In genomic region chr4:165328101-165328425, GRCh38 we compare ENCODE assay signal across 8 cellular contexts. TPM values are rescaled to one million over a fixed set of nuclear protein-coding genes. Genes with fewer than 3 reads are reported as not detected.
DNase-seq lines count a peak whose midpoint lies in the region; ATAC-seq and TF ChIP-seq lines count a peak whose summit lies in the region.

No MANE protein-coding gene starts in this region.

- H3K4me1 ChIP-seq in Loucy (ENCODE audit: insufficient read depth, low read length, poor library complexity, severe bottlenecking) (peaks cover 51% of the 10 kb centered on the region), prostate gland (replicated peaks) (no peaks in the 10 kb centered on the region)

- peaks cover 64% of the 10 kb centered on the region for H3K79me2 ChIP-seq in Loucy (ENCODE audit: insufficient read depth, low read length)

- peak overlapping the region; percentile 95 for H3K9ac ChIP-seq in Loucy (ENCODE audit: low read depth, low read length, poor library complexity, severe bottlenecking)

- TF ChIP-seq CTCF in GM12864 (IDR thresholded peaks at IDR 0.05; ENCODE audit: low read depth, low read length, missing control alignments) = no peak
- no peak for TF ChIP-seq CTCF in Loucy (conservative IDR thresholded peaks at IDR 0.05; ENCODE audit: low read length)
- no peak for TF ChIP-seq CTCF in epithelial cell of esophagus (IDR thresholded peaks at IDR 0.05; ENCODE audit: insufficient read depth, low read depth, low read length, missing control alignments)
- no peak for TF ChIP-seq CTCF in prostate gland (IDR thresholded peaks at IDR 0.05)

- ATAC-seq in HG02642 (IDR thresholded peaks at IDR 0.05; ENCODE audit: poor library complexity, unreplicated experiment) = no peak

- H3K27ac ChIP-seq in prostate gland = peak overlapping the region; percentile 91 to 92

- intact Hi-C loops in prostate gland (cut with DNase I) = no loop called here

- H3F3A ChIP-seq in Loucy (ENCODE audit: low read depth) = no peaks in the 10 kb centered on the region

- H2AFZ ChIP-seq in Loucy (ENCODE audit: low read length) = peak overlapping the region; percentile 70

- WGBS in prostate gland = 2% methylated on average over 7 of the region's 7 CpGs

- H3K36me3 ChIP-seq in Loucy (ENCODE audit: insufficient read depth, low read length) (no peaks in the 10 kb centered on the region; the same call in 1 of the 2 replicates), prostate gland (no peaks in the 10 kb centered on the region)

- H3K27me3 ChIP-seq in Loucy (ENCODE audit: insufficient read depth, low read length, poor library complexity, severe bottlenecking) = no peaks in the 10 kb centered on the region
- H3K27me3 ChIP-seq in prostate gland (replicated peaks; ENCODE audit: insufficient read depth) = no peaks in the 10 kb centered on the region

- H3K9me3 ChIP-seq in Loucy (ENCODE audit: insufficient read depth, low read depth, low read length) (no peaks in the 10 kb centered on the region), prostate gland (no peaks in the 10 kb centered on the region)

- no peaks in the 10 kb centered on the region for H3K9me2 ChIP-seq in Loucy (replicated peaks; ENCODE audit: low read depth, low read length)

- peak overlapping the region; percentile 97 for H3K4me3 ChIP-seq in GM12864 (ENCODE audit: low read depth, low read length)
- H3K4me3 ChIP-seq in Loucy (ENCODE audit: low read length, poor library complexity, severe bottlenecking) = peak overlapping the region; percentile 93
- H3K4me3 ChIP-seq in epithelial cell of esophagus (ENCODE audit: low read length) = peak overlapping the region; percentile 95
- H3K4me3 ChIP-seq in prostate gland = peak overlapping the region; percentile 70 to 79

- DNase-seq in GM12864 (ENCODE audit: low read depth) (no peak), epithelial cell of esophagus (ENCODE audit: low read depth) (no peak), prostate gland (ENCODE audit: low spot score) (no peak), A172 (ENCODE audit: low spot score) (no peak), UCSD-AML1 (lab: John Stamatoyannopoulos, UW; ENCODE audit: unreplicated experiment) (no peak)
- no peak for DNase-seq in stimulated activated CD8-positive, alpha-beta memory T cell treated with anti-CD3 and anti-CD28 coated beads, Interleukin-4, amount 100 ng/mL, for 48 hours

- peaks cover 54% of the 10 kb centered on the region for H4K20me1 ChIP-seq in Loucy (ENCODE audit: insufficient read depth, low read length, poor library complexity, severe bottlenecking)

- H3K4me2 ChIP-seq in Loucy (ENCODE audit: low read depth, low read length, poor library complexity, severe bottlenecking) = peak overlapping the region; percentile 97

- no peak for TF ChIP-seq POLR2A in prostate gland (IDR thresholded peaks at IDR 0.05)

RNA-seq across cellular contexts. Expression of gene MSMO1, which starts 0.6 kb away (rescaled TPM):
- total RNA-seq in prostate gland = 10 to 100 TPM; 45.0 to 76.9 TPM
- total RNA-seq in A172 (2014; rRNA removed; shearing (Covaris generic)) = 72.3 and 98.6 TPM in 2 replicates

RNA-seq across cellular contexts. Expression of gene CPE, which starts 50.7 kb away (rescaled TPM):
- total RNA-seq in prostate gland = 100 to 1,000 TPM; 717 to 885 TPM
- 8.2 and 10.3 TPM in 2 replicates for total RNA-seq in A172 (2014; rRNA removed; shearing (Covaris generic))

Comparison
In these comparisons a context has a peak if more than half of its experiments do, and no peak if none do; other contexts are left out.
1. RNA of gene CPE, which starts 50.7 kb away (total RNA-seq): 717 to 885 TPM in prostate gland; 8.2 to 10.3 TPM in A172; every median in the first group is over 10 times any median in the second.
2. Peak in every context shown above with its lines, with median percentiles within 50 percentile points of each other: H3K4me3 ChIP-seq.